In genomic region chr10:96138102-96138501, GRCh38 we compare ENCODE assay signal across 13 cellular contexts. TPM values are rescaled to one million over a fixed set of nuclear protein-coding genes. Genes with fewer than 3 reads are reported as not detected.
DNase-seq lines count a peak whose midpoint lies in the region; ATAC-seq and TF ChIP-seq lines count a peak whose summit lies in the region.
"Had no signal": no experiment of that assay in that cellular context is flagged by ENCODE, and none has a peak within 500 bp of the region (broad histone marks: within the 10 kb centered on the region; RNA-seq: fewer than 3 reads in every experiment).

No MANE protein-coding gene starts in this region.

- no peak overlapping the region for H3K27ac ChIP-seq in A673 (ENCODE audit: low read depth, low read length, poor library complexity, severe bottlenecking)
- H3K27ac ChIP-seq: RWPE1, thoracic aorta had no signal

- DNase-seq in GM13976 (ENCODE audit: low spot score): peak; percentile 69
- DNase-seq in NCI-H82 (lab: John Stamatoyannopoulos, UW): no peak
- no peak for DNase-seq in Right ventricle myocardium superior
- DNase-seq in NCI-H526 treated with DMSO at 0.1 percent for 48 hours (lab: John Stamatoyannopoulos, UW): no peak
- DNase-seq in A673 (ENCODE audit: low spot score): no peak
- DNase-seq: activated CD4-positive, CD25-positive, alpha-beta regulatory T cell; BE2C; NCI-H2107 had no signal

- ATAC-seq in GM19351 (IDR thresholded peaks at IDR 0.05; ENCODE audit: unreplicated experiment) (peak; percentile 100), HG02763 (IDR thresholded peaks at IDR 0.05; ENCODE audit: unreplicated experiment) (peak; percentile 85), HG03558 (IDR thresholded peaks at IDR 0.05; ENCODE audit: extremely low read depth, unreplicated experiment) (peak; percentile 96), Right ventricle myocardium superior (ENCODE audit: poor library complexity) (no peak)

- CTCF ChIA-PET in A673 (lab: Charles Lee): no interaction called here

- no peaks in the 10 kb centered on the region for H3K9me3 ChIP-seq in A673 (ENCODE audit: low read depth, low read length, poor library complexity, severe bottlenecking)
- H3K9me3 ChIP-seq: BE2C, thoracic aorta had no signal

- H3K4me3 ChIP-seq in A673 (ENCODE audit: low read depth, low read length, poor library complexity, severe bottlenecking): no peak overlapping the region
- H3K4me3 ChIP-seq: thoracic aorta had no signal

- intact Hi-C loops in Right ventricle myocardium superior (cut with DNase I) (no loop called here), A673 (cut with micrococcal nuclease; ENCODE audit: unreplicated experiment) (no loop called here)

- BruUV-seq in A673 (replicated peaks; lab: Mats Ljungman, UMichigan): no TSS peak

- H3K4me1 ChIP-seq in A673 (ENCODE audit: insufficient read depth, low read length, poor library complexity, severe bottlenecking): no peaks in the 10 kb centered on the region
- H3K4me1 ChIP-seq: BE2C had no signal

- H3K27me3 ChIP-seq in A673 (replicated peaks; ENCODE audit: insufficient read depth, low read depth, low read length, poor library complexity): no peaks in the 10 kb centered on the region
- H3K27me3 ChIP-seq: BE2C had no signal

- in situ Hi-C loops in GM13976 (cut with MboI; ENCODE audit: low sequenced_read_pairs, unreplicated experiment): no loop called here

- peaks cover 21% of the 10 kb centered on the region for H3K36me3 ChIP-seq in A673 (ENCODE audit: insufficient read depth, low read length, poor library complexity, severe bottlenecking)
- H3K36me3 ChIP-seq: BE2C had no signal

- POLR2A ChIA-PET in A673 (lab: Charles Lee; ENCODE audit: low non-redundant PET): no interaction called here

- TF ChIP-seq CTCF in GM13976 (IDR thresholded peaks at IDR 0.05; ENCODE audit: borderline replicate concordance, control extremely low read depth, extremely low read depth, insufficient read depth, missing control alignments) (no peak), A673 (conservative IDR thresholded peaks at IDR 0.05; ENCODE audit: low read depth, low read length) (no peak)

RNA-seq across cellular contexts. Expression of gene ZNF518A, which starts 8.0 kb away (rescaled TPM):
- total RNA-seq in Right ventricle myocardium superior (10.0 TPM), A673 (2021) (13.7 and 17.2 TPM in 2 replicates)
